23 cellular contexts compared by ENCODE assay signal in the genomic region with DNA sequence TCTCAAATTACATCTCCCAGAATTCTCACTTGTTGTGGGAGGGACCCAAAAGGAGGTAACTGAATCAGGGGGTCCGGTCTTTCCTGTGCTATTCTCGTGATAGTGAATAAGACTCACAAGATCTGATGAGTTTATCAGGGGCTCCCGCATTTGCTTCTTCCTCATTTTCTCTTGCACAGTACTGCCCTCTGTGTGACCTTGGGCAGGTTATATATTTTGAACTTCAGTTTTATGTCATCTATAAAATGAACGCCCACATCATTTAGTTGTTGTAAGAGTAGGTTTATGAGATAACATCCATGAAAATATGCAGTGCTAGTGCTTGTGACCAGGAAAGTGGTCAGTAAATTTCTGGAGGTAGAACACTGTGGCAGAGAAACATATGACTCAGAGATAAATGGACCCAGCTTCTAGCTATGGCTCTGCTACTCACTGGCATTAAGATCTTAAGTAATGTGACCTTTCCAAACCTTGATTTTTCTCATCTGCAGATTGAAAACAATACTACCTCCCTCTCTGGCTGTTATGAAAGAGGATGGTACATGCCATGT.
"Had no signal": no experiment of that assay in that cellular context is flagged by ENCODE, and none has a peak within 500 bp of the region (broad histone marks: within the 10 kb centered on the region; RNA-seq: fewer than 3 reads in every experiment).

No MANE protein-coding gene starts in this region.

- H3K36me3 Mint-ChIP-seq: activated CD4-positive, alpha-beta memory T cell treated with anti-CD3 and anti-CD28 coated beads for 36 hours; activated CD8-positive, alpha-beta memory T cell treated with anti-CD3 and anti-CD28 coated beads, Interleukin-2, amount 10 ng/mL, durations not matched to agents 7 days and 5 days had no signal

- H3K27me3 ChIP-seq: sigmoid colon, upper lobe of right lung had no signal

- DNase-seq: activated CD4-positive, alpha-beta memory T cell treated with anti-CD3 and anti-CD28 coated beads for 36 hours; activated CD4-positive, alpha-beta T cell treated with anti-CD3 and anti-CD28 coated beads for 48 hours; activated CD8-positive, alpha-beta memory T cell treated with anti-CD3 and anti-CD28 coated beads, Interleukin-2, amount 10 ng/mL, durations not matched to agents 7 days and 5 days; activated gamma-delta T cell; activated naive CD4-positive, alpha-beta T cell treated with anti-CD3 and anti-CD28 coated beads, Interleukin-2, amount 50 U/mL, for 16 hours; activated naive CD8-positive, alpha-beta T cell treated with anti-CD3 and anti-CD28 coated beads, Interleukin-2, amount 50 U/mL, for 24 hours; activated T-cell treated with anti-CD3 and anti-CD28 coated beads for 4 hours; anterior cingulate cortex; erythroblast; hippocampal formation; left ventricle myocardium superior; mammary epithelial cell; occipital lobe; posterior cingulate gyrus; retina; sigmoid colon; stimulated activated CD4-positive, alpha-beta T cell treated with anti-CD3 and anti-CD28 coated beads, Interleukin-2, amount 100 ng/mL, for 48 hours; stimulated activated CD8-positive, alpha-beta memory T cell treated with anti-CD3 and anti-CD28 coated beads, Interleukin-4, amount 100 ng/mL, for 48 hours; stimulated activated naive B cell treated with anti-CD40 and anti-IgM and Interleukin-4, amounts not matched to agents 10 μg/mL and 1 μg/mL and 100 μg/mL, for 72 hours; T-helper 1 cell; upper lobe of right lung had no signal

- H3K27me3 Mint-ChIP-seq: activated CD8-positive, alpha-beta memory T cell treated with anti-CD3 and anti-CD28 coated beads, Interleukin-2, amount 10 ng/mL, durations not matched to agents 7 days and 5 days; activated naive CD8-positive, alpha-beta T cell treated with anti-CD3 and anti-CD28 coated beads, Interleukin-2, amount 50 U/mL, for 24 hours; stimulated activated naive B cell treated with anti-CD40 and anti-IgM and Interleukin-4, amounts not matched to agents 10 μg/mL and 1 μg/mL and 100 μg/mL, for 72 hours had no signal

- H3K4me3 Mint-ChIP-seq: activated CD4-positive, alpha-beta memory T cell treated with anti-CD3 and anti-CD28 coated beads for 36 hours; activated CD8-positive, alpha-beta memory T cell treated with anti-CD3 and anti-CD28 coated beads, Interleukin-2, amount 10 ng/mL, durations not matched to agents 7 days and 5 days; activated naive CD8-positive, alpha-beta T cell treated with anti-CD3 and anti-CD28 coated beads, Interleukin-2, amount 50 U/mL, for 24 hours; brain; neural crest cell had no signal

- H3K4me1 ChIP-seq: sigmoid colon, upper lobe of right lung had no signal

- H3K9me3 Mint-ChIP-seq: activated CD4-positive, alpha-beta memory T cell treated with anti-CD3 and anti-CD28 coated beads for 36 hours; activated naive CD8-positive, alpha-beta T cell treated with anti-CD3 and anti-CD28 coated beads, Interleukin-2, amount 50 U/mL, for 24 hours; neural crest cell had no signal

- H3K9me3 ChIP-seq: sigmoid colon, upper lobe of right lung had no signal

- ATAC-seq: activated CD8-positive, alpha-beta memory T cell treated with anti-CD3 and anti-CD28 coated beads, Interleukin-2, amount 10 ng/mL, durations not matched to agents 7 days and 5 days; activated naive CD8-positive, alpha-beta T cell treated with anti-CD3 and anti-CD28 coated beads, Interleukin-2, amount 50 U/mL, for 24 hours; left ventricle myocardium superior; stimulated activated naive B cell treated with anti-CD40 and anti-IgM and Interleukin-4, amounts not matched to agents 10 μg/mL and 1 μg/mL and 100 μg/mL, for 72 hours; upper lobe of right lung had no signal

- H3K27ac ChIP-seq: sigmoid colon, upper lobe of right lung had no signal

- H3K4me3 ChIP-seq: sigmoid colon, upper lobe of right lung had no signal

- H3K4me1 Mint-ChIP-seq: activated naive CD8-positive, alpha-beta T cell treated with anti-CD3 and anti-CD28 coated beads, Interleukin-2, amount 50 U/mL, for 24 hours; brain; neural crest cell; stimulated activated naive B cell treated with anti-CD40 and anti-IgM and Interleukin-4, amounts not matched to agents 10 μg/mL and 1 μg/mL and 100 μg/mL, for 72 hours had no signal

- H3K27ac Mint-ChIP-seq: activated CD4-positive, alpha-beta memory T cell treated with anti-CD3 and anti-CD28 coated beads for 36 hours; activated CD8-positive, alpha-beta memory T cell treated with anti-CD3 and anti-CD28 coated beads, Interleukin-2, amount 10 ng/mL, durations not matched to agents 7 days and 5 days; activated naive CD8-positive, alpha-beta T cell treated with anti-CD3 and anti-CD28 coated beads, Interleukin-2, amount 50 U/mL, for 24 hours had no signal
